ENCODE assay signal across 13 cellular contexts in the genomic region with DNA sequence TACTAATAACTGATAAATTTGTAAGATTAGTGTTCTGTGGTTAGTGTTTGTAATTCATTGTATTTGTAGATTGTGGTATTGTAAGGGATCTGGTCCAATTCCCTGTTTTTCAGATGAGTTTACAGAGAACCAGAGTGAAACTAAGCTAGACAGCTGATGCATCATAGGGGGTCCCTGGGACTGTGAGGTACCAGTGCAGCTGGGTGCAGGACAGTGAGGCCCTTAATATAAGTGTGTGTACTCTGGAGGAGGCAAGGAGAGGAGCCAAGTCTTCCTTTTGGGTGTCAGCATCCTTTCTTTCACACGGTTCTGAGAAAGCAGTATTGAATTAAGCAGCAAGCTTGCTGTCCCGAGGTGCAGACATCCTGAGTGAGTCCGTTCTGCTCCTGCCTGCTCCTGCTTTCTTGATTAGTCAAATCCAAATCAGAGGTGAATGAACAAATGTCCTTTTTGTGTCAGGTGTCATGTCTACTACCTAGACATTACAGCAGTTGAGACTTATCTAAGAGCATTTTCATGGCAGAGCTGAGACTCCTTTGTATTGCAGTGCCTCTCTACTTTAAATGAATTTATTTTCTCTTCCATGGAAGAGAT. TPM values are rescaled to one million over a fixed set of nuclear protein-coding genes. Genes with fewer than 3 reads are reported as not detected.
DNase-seq lines count a peak whose midpoint lies in the region; ATAC-seq and TF ChIP-seq lines count a peak whose summit lies in the region.
"Had no signal": no experiment of that assay in that cellular context is flagged by ENCODE, and none has a peak within 500 bp of the region (broad histone marks: within the 10 kb centered on the region; RNA-seq: fewer than 3 reads in every experiment).

No MANE protein-coding gene starts in this region.

- H3K9me3 ChIP-seq in Panc1 (ENCODE audit: control insufficient read depth, insufficient read depth, low read depth, low read length) (peaks cover 4% of the 10 kb centered on the region; the same call in 1 of the 2 replicates), esophagus squamous epithelium (peaks cover 0 to 3% (median 2%) of the 10 kb centered on the region in 3 donors), sigmoid colon (no peaks in the 10 kb centered on the region)
- H3K9me3 ChIP-seq: gastrocnemius medialis had no signal

- peak; percentile 56 for DNase-seq in GM12865 (ENCODE audit: low read depth)
- DNase-seq in Panc1 (ENCODE audit: low read depth, low spot score), result no peak
- no peak for DNase-seq in esophagus squamous epithelium (lab: John Stamatoyannopoulos, UW)
- no peak for DNase-seq in sigmoid colon
- DNase-seq in NCI-H1930 (lab: John Stamatoyannopoulos, UW), result no peak
- DNase-seq in activated naive CD4-positive, alpha-beta T cell treated with anti-CD3 and anti-CD28 coated beads for 36 hours, result no peak
- DNase-seq: activated CD4-positive, CD25-positive, alpha-beta regulatory T cell treated with anti-CD3 and anti-CD28 coated beads, Interleukin-2, amount 50 U/mL, for 72 hours; activated T-cell treated with anti-CD3 and anti-CD28 coated beads, Interleukin-2, amount 50 U/mL, for 1 hour; gastrocnemius medialis; NCI-H2107; stimulated activated naive CD8-positive, alpha-beta T cell treated with anti-CD3 and anti-CD28 coated beads, Interleukin-15, amount 100 ng/mL, for 72 hours; T-cell had no signal

- peaks cover 5% of the 10 kb centered on the region for H3K36me3 Mint-ChIP-seq in activated naive CD4-positive, alpha-beta T cell treated with anti-CD3 and anti-CD28 coated beads for 36 hours (ENCODE audit: low read depth)

- H3K4me3 ChIP-seq in GM12865 (ENCODE audit: low read depth, low read length) (no peak overlapping the region), Panc1 (ENCODE audit: low read depth in 2 of 2, low read length in 2 of 2) (no peak overlapping the region), esophagus squamous epithelium (peak overlapping the region in 1 of 4 donors; percentile 22), sigmoid colon (no peak overlapping the region)

- intact Hi-C loops in Panc1 (cut with micrococcal nuclease; ENCODE audit: unreplicated experiment), result no loop called here
- intact Hi-C loops in esophagus squamous epithelium (cut with DNase I), result no loop called here
- intact Hi-C loops in sigmoid colon (cut with DNase I), result no loop called here
- intact Hi-C loops in activated naive CD4-positive, alpha-beta T cell treated with anti-CD3 and anti-CD28 coated beads for 36 hours (cut with micrococcal nuclease), result no loop called here

- H3K27me3 ChIP-seq in Panc1 (ENCODE audit: control insufficient read depth, insufficient read depth, low read length), result no peaks in the 10 kb centered on the region
- no peaks in the 10 kb centered on the region for H3K27me3 ChIP-seq in esophagus squamous epithelium
- no peaks in the 10 kb centered on the region for H3K27me3 ChIP-seq in sigmoid colon
- H3K27me3 ChIP-seq: gastrocnemius medialis had no signal

- ATAC-seq in Panc1 (peak; percentile 53; the same call in 1 of the 2 replicates), HG02885 (IDR thresholded peaks at IDR 0.05; ENCODE audit: poor library complexity, unreplicated experiment) (no peak)
- ATAC-seq: stimulated activated naive CD8-positive, alpha-beta T cell treated with anti-CD3 and anti-CD28 coated beads, Interleukin-15, amount 100 ng/mL, for 72 hours; T-cell had no signal

- H3K36me3 ChIP-seq in Panc1 (ENCODE audit: control insufficient read depth, insufficient read depth, low read length) (no peaks in the 10 kb centered on the region), esophagus squamous epithelium (no peaks in the 10 kb centered on the region), sigmoid colon (no peaks in the 10 kb centered on the region)
- H3K36me3 ChIP-seq: gastrocnemius medialis had no signal

- TF ChIP-seq CTCF in GM12865 (IDR thresholded peaks at IDR 0.05; ENCODE audit: insufficient read depth, low read depth, low read length, missing control alignments) (no peak), Panc1 (IDR thresholded peaks at IDR 0.05) (no peak), esophagus squamous epithelium (IDR thresholded peaks at IDR 0.05) (no peak), sigmoid colon (IDR thresholded peaks at IDR 0.05) (no peak)

- peaks cover 64% of the 10 kb centered on the region for H3K4me1 Mint-ChIP-seq in activated naive CD4-positive, alpha-beta T cell treated with anti-CD3 and anti-CD28 coated beads for 36 hours (ENCODE audit: low read depth)

- BruUV-seq in Panc1 (replicated peaks; lab: Mats Ljungman, UMichigan), result no TSS peak

- H3K27ac Mint-ChIP-seq in activated naive CD4-positive, alpha-beta T cell treated with anti-CD3 and anti-CD28 coated beads for 36 hours, result no peak overlapping the region
- H3K27ac Mint-ChIP-seq: stimulated activated naive CD8-positive, alpha-beta T cell treated with anti-CD3 and anti-CD28 coated beads, Interleukin-15, amount 100 ng/mL, for 72 hours had no signal

- in situ Hi-C loops in Panc1 (cut with HindIII; ENCODE audit: low pct_unique_long_range_greater_than_20kb, low sequenced_read_pairs), result no loop called here

- H3K4me3 Mint-ChIP-seq in activated naive CD4-positive, alpha-beta T cell treated with anti-CD3 and anti-CD28 coated beads for 36 hours, result no peak overlapping the region
- H3K4me3 Mint-ChIP-seq: stimulated activated naive CD8-positive, alpha-beta T cell treated with anti-CD3 and anti-CD28 coated beads, Interleukin-15, amount 100 ng/mL, for 72 hours; T-cell had no signal

- POLR2A ChIA-PET in Panc1 (lab: Charles Lee), result interaction anchor here (0.5 to 0.6 kb wide), 2 partner anchors 18 to 77 kb away, joined by 3 to 7 read pairs; no protein-coding TSS in a partner anchor

- 61 to 77% methylated on average over 3 of the region's 3 CpGs for WGBS in esophagus squamous epithelium, 2 donors
- WGBS in sigmoid colon, 2 donors, result 75 to 83% methylated on average over 3 of the region's 3 CpGs

- H3K27me3 Mint-ChIP-seq in activated naive CD4-positive, alpha-beta T cell treated with anti-CD3 and anti-CD28 coated beads for 36 hours (ENCODE audit: low read depth), result no peaks in the 10 kb centered on the region
- H3K27me3 Mint-ChIP-seq: stimulated activated naive CD8-positive, alpha-beta T cell treated with anti-CD3 and anti-CD28 coated beads, Interleukin-15, amount 100 ng/mL, for 72 hours; T-cell had no signal

- CTCF ChIA-PET in Panc1 (lab: Charles Lee), result no interaction called here
- CTCF ChIA-PET in activated naive CD4-positive, alpha-beta T cell treated with anti-CD3 and anti-CD28 coated beads for 36 hours (lab: Charles Lee), result interaction anchor here (1.1 kb wide), 1 partner anchor 56 kb away, joined by 3 read pairs; no protein-coding TSS in a partner anchor

- no peak for TF ChIP-seq POLR2A in esophagus squamous epithelium (IDR thresholded peaks at IDR 0.05)
- no peak for TF ChIP-seq POLR2A in sigmoid colon (IDR thresholded peaks at IDR 0.05)

- peaks cover 12% of the 10 kb centered on the region for H3K4me1 ChIP-seq in Panc1 (ENCODE audit: control insufficient read depth, insufficient read depth, low read length)
- H3K4me1 ChIP-seq in esophagus squamous epithelium, result peaks cover 0 to 55% (median 12%) of the 10 kb centered on the region in 3 donors
- peaks cover 0 to 92% (median 60%) of the 10 kb centered on the region in 4 donors for H3K4me1 ChIP-seq in sigmoid colon

- peaks cover 8% of the 10 kb centered on the region for H3K9me3 Mint-ChIP-seq in activated naive CD4-positive, alpha-beta T cell treated with anti-CD3 and anti-CD28 coated beads for 36 hours

- H3K27ac ChIP-seq in Panc1 (ENCODE audit: low read length) (no peak overlapping the region), esophagus squamous epithelium (peak overlapping the region in 3 of 4 donors; percentile 7 to 42 (median 38)), sigmoid colon (peak overlapping the region; percentile 20 to 62 (median 43))

- no peak for TF ChIP-seq EP300 in sigmoid colon (IDR thresholded peaks at IDR 0.05)

RNA-seq across cellular contexts. Expression of gene SOCS5, which starts 21.6 kb away (rescaled TPM):
- 18.4 TPM for total RNA-seq in Panc1 (2021; ENCODE audit: unreplicated experiment)
- 8.5 TPM for polyA plus RNA-seq in Panc1 (2012; ENCODE audit: insufficient read length)
- total RNA-seq in esophagus squamous epithelium, result 10 to 100 TPM in 3 of 4 donors, 1 to 10 TPM in 1; 8.9 to 23.3 (median 11.1) TPM
- total RNA-seq in sigmoid colon, result 10 to 100 TPM; 39.0 to 59.0 (median 49.1) TPM
- polyA plus RNA-seq in sigmoid colon, result 1 to 10 TPM; 3.9 to 7.8 (median 7.4) TPM
- 1 to 10 TPM; 4.3 to 4.6 TPM for total RNA-seq in activated naive CD4-positive, alpha-beta T cell treated with anti-CD3 and anti-CD28 coated beads for 36 hours
